Comparison of ENCODE assay signal across 10 cellular contexts in the genomic region with DNA sequence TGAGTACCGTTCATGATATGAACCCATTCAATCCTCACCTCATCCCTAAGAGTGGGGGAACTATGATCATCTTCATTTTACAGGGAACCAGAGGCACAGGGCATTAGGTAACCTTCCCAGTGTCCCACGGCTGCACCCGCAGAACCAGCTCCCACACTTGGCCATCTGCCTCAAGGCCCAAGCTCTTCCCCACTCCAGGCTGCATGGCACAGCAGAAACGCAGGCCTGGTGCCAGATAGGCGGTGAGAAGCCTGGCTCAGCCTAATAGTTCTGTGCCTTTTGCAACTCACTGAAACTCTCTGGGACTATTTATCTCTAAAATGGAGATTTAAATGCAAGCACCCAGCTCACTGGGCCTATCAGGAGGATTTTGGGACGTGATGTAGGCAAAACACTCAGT.
"Had no signal": no experiment of that assay in that cellular context is flagged by ENCODE, and none has a peak within 500 bp of the region (broad histone marks: within the 10 kb centered on the region; RNA-seq: fewer than 3 reads in every experiment).

No MANE protein-coding gene starts in this region.

- H3K4me3 ChIP-seq: tibial nerve had no signal

- DNase-seq: activated CD4-positive, alpha-beta T cell treated with anti-CD3 and anti-CD28 coated beads, Interleukin-2, amount 10 ng/mL, durations not matched to agents 7 days and 5 days; activated CD4-positive, CD25-positive, alpha-beta regulatory T cell; activated CD8-positive, alpha-beta memory T cell treated with anti-CD3 and anti-CD28 coated beads for 24 hours; amniotic stem cell; endodermal cell; erythroblast; left colon; small intestine; T-helper 2 cell had no signal

- H3K36me3 ChIP-seq: tibial nerve had no signal

- H3K27ac ChIP-seq: tibial nerve had no signal

- H3K9me3 ChIP-seq: tibial nerve had no signal

- H3K27me3 ChIP-seq: tibial nerve had no signal

- H3K4me1 ChIP-seq: tibial nerve had no signal

- ATAC-seq: left colon had no signal
